Comparison of ENCODE assay signal across 13 cellular contexts in the genomic region with DNA sequence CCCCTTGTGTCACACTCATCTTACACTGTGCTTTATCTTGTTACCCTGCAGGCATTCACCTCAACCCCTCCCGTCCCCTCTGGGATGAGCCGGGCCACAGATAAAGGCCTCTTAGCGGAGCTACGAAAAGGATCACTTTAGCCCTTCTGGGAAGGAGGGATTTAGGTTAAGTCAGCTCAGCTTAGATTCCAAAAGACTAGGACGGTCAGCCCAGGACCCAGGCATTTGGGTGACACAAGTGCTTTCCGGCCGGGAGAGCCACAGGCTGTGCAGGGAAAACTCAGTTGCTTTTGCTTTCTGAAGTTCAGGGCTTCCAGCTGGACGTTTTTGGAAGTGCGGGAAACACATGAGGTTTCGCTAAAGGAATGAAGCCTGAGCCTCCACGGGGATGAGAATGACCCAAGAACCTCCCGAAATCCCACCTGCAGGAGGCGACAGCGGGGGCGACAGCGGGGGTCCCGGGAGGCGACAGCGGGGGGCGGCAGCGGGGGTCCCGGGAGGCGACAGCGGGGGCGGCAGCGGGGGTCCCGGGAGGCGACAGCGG. TPM values are rescaled to one million over a fixed set of nuclear protein-coding genes. Genes with fewer than 3 reads are reported as not detected.
DNase-seq lines count a peak whose midpoint lies in the region; ATAC-seq and TF ChIP-seq lines count a peak whose summit lies in the region.
"Had no signal": no experiment of that assay in that cellular context is flagged by ENCODE, and none has a peak within 500 bp of the region (broad histone marks: within the 10 kb centered on the region; RNA-seq: fewer than 3 reads in every experiment).

No MANE protein-coding gene starts in this region.

- TF ChIP-seq CTCF in SK-N-SH (IDR thresholded peaks at IDR 0.05) = peak; percentile 35; the same call in 1 of the 2 replicates

- CTCF ChIA-PET in SK-N-SH (lab: Yijun Ruan, JAX) = interaction anchor here (0.7 to 1.4 kb wide), 5 partner anchors 9 to 295 kb away, joined by 3 to 5 read pairs (median 3); no protein-coding TSS in a partner anchor

- H3K4me1 ChIP-seq in SK-N-SH (ENCODE audit: control insufficient read depth in 1 of 2, insufficient read depth in 2 of 2, low read depth in 1 of 2, low read length in 1 of 2) = peaks cover 0 to 21% of the 10 kb centered on the region in 2 experiments; a peak in 1 of 4 replicates

- H3K4me3 ChIP-seq in SK-N-SH (ENCODE audit: low read depth in 2 of 2, low read length in 1 of 2) = no peak overlapping the region
- H3K4me3 ChIP-seq: dorsolateral prefrontal cortex, ovary, SK-N-MC had no signal

- ATAC-seq in HG02588 (IDR thresholded peaks at IDR 0.05; ENCODE audit: unreplicated experiment) = no peak

- no peak overlapping the region for H3K27ac ChIP-seq in SK-N-SH (ENCODE audit: low read depth in 2 of 2, low read length in 1 of 2)
- H3K27ac ChIP-seq: dorsolateral prefrontal cortex, ovary, SK-N-MC had no signal

- no peak overlapping the region for H3K9ac ChIP-seq in SK-N-SH

- no peaks in the 10 kb centered on the region for H3K27me3 ChIP-seq in SK-N-SH (ENCODE audit: insufficient read depth)
- H3K27me3 ChIP-seq: dorsolateral prefrontal cortex, ovary had no signal

- 59% methylated on average over 29 of the region's 29 CpGs for WGBS in SK-N-SH (ENCODE audit: low lambda C conversion rate)

- TF ChIP-seq EP300 in SK-N-SH (IDR thresholded peaks at IDR 0.05; ENCODE audit: borderline replicate concordance in 1 of 2, low read depth in 1 of 2, low read length in 1 of 2) = no peak

- H3K36me3 ChIP-seq in SK-N-SH (replicated peaks in 1 of 2; ENCODE audit: control insufficient read depth in 1 of 2, insufficient read depth in 2 of 2, low read length in 1 of 2) = no peaks in the 10 kb centered on the region
- H3K36me3 ChIP-seq: ovary had no signal

- TF ChIP-seq RAD21 in SK-N-SH (IDR thresholded peaks at IDR 0.05; ENCODE audit: low read length) = no peak

- POLR2A ChIA-PET in SK-N-SH (lab: Yijun Ruan, JAX) = no interaction called here

- in situ Hi-C loops in ACHN (cut with HindIII; ENCODE audit: low pct_ligation_motif_present, low pct_unique_long_range_greater_than_20kb, low sequenced_read_pairs) = no loop called here

- H2AFZ ChIP-seq in SK-N-SH (ENCODE audit: low read depth) = no peak overlapping the region

- H3K4me2 ChIP-seq in SK-N-SH = no peak overlapping the region

- no peaks in the 10 kb centered on the region for H3F3A ChIP-seq in SK-N-SH (replicated peaks; ENCODE audit: insufficient read depth)

- DNase-seq in ACHN (peak; percentile 46), DMS114 treated with DMSO at 0.1 percent for 48 hours (lab: John Stamatoyannopoulos, UW; ENCODE audit: unreplicated experiment) (peak; percentile 15), SK-N-SH (peak; percentile 61), islet precursor cell (peak; percentile 61), EL (no peak), SIG-M5 treated with dmso at 0.1 percent for 504 hours (lab: John Stamatoyannopoulos, UW; ENCODE audit: unreplicated experiment) (no peak)
- DNase-seq in central memory CD4-positive, alpha-beta T cell = no peak
- DNase-seq: NCI-H446 treated with DMSO at 0.1 percent for 48 hours; stimulated activated naive CD8-positive, alpha-beta T cell treated with anti-CD3 and anti-CD28 coated beads, Interleukin-15, amount 100 ng/mL, for 72 hours had no signal

- H3K9me3 ChIP-seq in SK-N-SH = no peaks in the 10 kb centered on the region
- H3K9me3 ChIP-seq: ovary had no signal

- no peaks in the 10 kb centered on the region for H4K20me1 ChIP-seq in SK-N-SH (ENCODE audit: insufficient read depth)

- H3K79me2 ChIP-seq in SK-N-SH (ENCODE audit: insufficient read depth) = no peaks in the 10 kb centered on the region

- no peaks in the 10 kb centered on the region for H3K9me2 ChIP-seq in SK-N-SH

TF ChIP-seq in SK-N-SH, 30 proteins besides CTCF, POLR2A, EP300 and RAD21:
- TF ChIP-seq NRF1 (IDR thresholded peaks at IDR 0.05; ENCODE audit: low read depth, low read length) = no peak
- TF ChIP-seq SIN3A (IDR thresholded peaks at IDR 0.05; ENCODE audit: borderline replicate concordance, low read depth, low read length) = no peak
- TF ChIP-seq CHD2 (IDR thresholded peaks at IDR 0.05; ENCODE audit: low read length, partially characterized antibody) = no peak
- TF ChIP-seq, protein P1, sequence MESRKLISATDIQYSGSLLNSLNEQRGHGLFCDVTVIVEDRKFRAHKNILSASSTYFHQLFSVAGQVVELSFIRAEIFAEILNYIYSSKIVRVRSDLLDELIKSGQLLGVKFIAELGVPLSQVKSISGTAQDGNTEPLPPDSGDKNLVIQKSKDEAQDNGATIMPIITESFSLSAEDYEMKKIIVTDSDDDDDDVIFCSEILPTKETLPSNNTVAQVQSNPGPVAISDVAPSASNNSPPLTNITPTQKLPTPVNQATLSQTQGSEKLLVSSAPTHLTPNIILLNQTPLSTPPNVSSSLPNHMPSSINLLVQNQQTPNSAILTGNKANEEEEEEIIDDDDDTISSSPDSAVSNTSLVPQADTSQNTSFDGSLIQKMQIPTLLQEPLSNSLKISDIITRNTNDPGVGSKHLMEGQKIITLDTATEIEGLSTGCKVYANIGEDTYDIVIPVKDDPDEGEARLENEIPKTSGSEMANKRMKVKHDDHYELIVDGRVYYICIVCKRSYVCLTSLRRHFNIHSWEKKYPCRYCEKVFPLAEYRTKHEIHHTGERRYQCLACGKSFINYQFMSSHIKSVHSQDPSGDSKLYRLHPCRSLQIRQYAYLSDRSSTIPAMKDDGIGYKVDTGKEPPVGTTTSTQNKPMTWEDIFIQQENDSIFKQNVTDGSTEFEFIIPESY (IDR thresholded peaks at IDR 0.05; ENCODE audit: borderline replicate concordance, low read depth) = no peak

RNA-seq across cellular contexts. Expression of gene METRNL, which starts 11.6 kb away (rescaled TPM):
- 50.8 and 75.5 TPM in 2 replicates for polyA plus RNA-seq in SK-N-SH (2012; rRNA removed)
- polyA plus RNA-seq in SK-N-SH (2012; cell fraction: cytosol; rRNA removed) = 31.7 and 51.3 TPM in 2 replicates
- 56.5 and 122 TPM in 2 replicates for polyA plus RNA-seq in SK-N-SH (2012; cell fraction: nucleus; rRNA removed)

Comparison
In these comparisons a context has a peak if more than half of its experiments do, and no peak if none do; other contexts are left out.
1. DNase-seq: peak in ACHN (single experiment), DMS114 treated with DMSO at 0.1 percent for 48 hours (single experiment), SK-N-SH (single experiment) and islet precursor cell (single experiment); none in EL (single experiment), central memory CD4-positive, alpha-beta T cell (single experiment) and SIG-M5 treated with dmso at 0.1 percent for 504 hours (single experiment).